Comparison of ENCODE assay signal across 8 cellular contexts in genomic region chr1:205918955-205919746, GRCh38. TPM values are rescaled to one million over a fixed set of nuclear protein-coding genes. Genes with fewer than 3 reads are reported as not detected.
DNase-seq lines count a peak whose midpoint lies in the region; ATAC-seq and TF ChIP-seq lines count a peak whose summit lies in the region.

No MANE protein-coding gene starts in this region.

- no peak overlapping the region for H3K9ac ChIP-seq in Karpas-422 (ENCODE audit: low read length)

- no peaks in the 10 kb centered on the region for H4K20me1 ChIP-seq in Karpas-422 (ENCODE audit: insufficient read depth, low read depth, low read length)

- H3K79me2 ChIP-seq in Karpas-422 (ENCODE audit: low read length) = no peaks in the 10 kb centered on the region

- H3K27ac ChIP-seq in Karpas-422 (ENCODE audit: low read length) (no peak overlapping the region), Peyer's patch (no peak overlapping the region)

- peak; percentile 77 for ATAC-seq in stimulated activated naive CD8-positive, alpha-beta T cell treated with anti-CD3 and anti-CD28 coated beads, Interleukin-15, Interleukin-2, amounts not matched to agents 100 U/mL and 50 U/mL, for 24 hours
- no peak for ATAC-seq in GM18868 (IDR thresholded peaks at IDR 0.05; ENCODE audit: unreplicated experiment)

- TF ChIP-seq CTCF in Peyer's patch (IDR thresholded peaks at IDR 0.05) (peak; percentile 76 to 87 (median 86)), neural crest cell (conservative IDR thresholded peaks at IDR 0.05) (peak; percentile 85)

- no peaks in the 10 kb centered on the region for H3K27me3 ChIP-seq in Karpas-422 (ENCODE audit: low read length)
- H3K27me3 ChIP-seq in Peyer's patch = no peaks in the 10 kb centered on the region

- H3K4me3 ChIP-seq in Karpas-422 (ENCODE audit: low read length) = no peak overlapping the region
- no peak overlapping the region for H3K4me3 ChIP-seq in Peyer's patch

- DNase-seq in GDM1 (lab: John Stamatoyannopoulos, UW) (peak; percentile 66), Karpas-422 (peak; percentile 89), Peyer's patch (peak; percentile 70 to 88 (median 77)), fibroblast of peridontal ligament (ENCODE audit: extremely low read depth) (peak; percentile 93), neural crest cell (ENCODE audit: low read depth, low spot score) (peak; percentile 82)
- DNase-seq in activated T-cell treated with anti-CD3 and anti-CD28 coated beads, Interleukin-2, amount 50 U/mL, for 48 hours = peak; percentile 81 to 85
- DNase-seq in stimulated activated naive CD8-positive, alpha-beta T cell treated with anti-CD3 and anti-CD28 coated beads, Interleukin-15, Interleukin-2, amounts not matched to agents 100 U/mL and 50 U/mL, for 24 hours = peak; percentile 77

- no peak overlapping the region for H3K4me2 ChIP-seq in Karpas-422 (ENCODE audit: low read depth, low read length, poor library complexity, severe bottlenecking)

- H3K9me2 ChIP-seq in Karpas-422 (replicated peaks; ENCODE audit: insufficient read depth, low read length) = no peaks in the 10 kb centered on the region

- peaks cover 6% of the 10 kb centered on the region for H3K4me1 Mint-ChIP-seq in neural crest cell

- no peak for TF ChIP-seq POLR2A in Peyer's patch (IDR thresholded peaks at IDR 0.05)

- H3K4me1 ChIP-seq in Karpas-422 (ENCODE audit: low read length) (no peaks in the 10 kb centered on the region), Peyer's patch (no peaks in the 10 kb centered on the region)

- no peaks in the 10 kb centered on the region for H3K27me3 Mint-ChIP-seq in neural crest cell (ENCODE audit: low read depth)

- H3K9me3 ChIP-seq in Karpas-422 (ENCODE audit: low read length) = no peaks in the 10 kb centered on the region
- H3K9me3 ChIP-seq in Peyer's patch = no peaks in the 10 kb centered on the region

- no peaks in the 10 kb centered on the region for H3K36me3 Mint-ChIP-seq in neural crest cell (ENCODE audit: low read depth)

- H3K4me3 Mint-ChIP-seq in neural crest cell = no peak overlapping the region

- H3K9me3 Mint-ChIP-seq in neural crest cell = no peaks in the 10 kb centered on the region

- no peak overlapping the region for H3K27ac Mint-ChIP-seq in neural crest cell (ENCODE audit: unreplicated experiment)

- H3K36me3 ChIP-seq in Karpas-422 (ENCODE audit: insufficient read depth, low read length) (no peaks in the 10 kb centered on the region), Peyer's patch (no peaks in the 10 kb centered on the region)

- H2AFZ ChIP-seq in Karpas-422 (ENCODE audit: low read length) = no peak overlapping the region

RNA-seq across cellular contexts. Expression of gene SLC26A9, which starts 24.1 kb away (rescaled TPM):
- not detected in 2 replicates for total RNA-seq in Karpas-422 (2014; rRNA removed; shearing (Covaris generic); ENCODE audit: low replicate concordance)
- total RNA-seq in Peyer's patch = not detected
- total RNA-seq in neural crest cell = 0.16 TPM in 1 of 2 replicates, not detected in the other
